ENCODE assay signal across 12 cellular contexts in genomic region chr5:80860934-80861613, GRCh38.
DNase-seq lines count a peak whose midpoint lies in the region; ATAC-seq lines count a peak whose summit lies in the region.
"Had no signal": no experiment of that assay in that cellular context is flagged by ENCODE, and none has a peak within 500 bp of the region (broad histone marks: within the 10 kb centered on the region; RNA-seq: fewer than 3 reads in every experiment).

No MANE protein-coding gene starts in this region.

- peaks cover 2 to 14% (median 10%) of the 10 kb centered on the region in 4 donors for H3K4me1 Mint-ChIP-seq in naive thymus-derived CD8-positive, alpha-beta T cell
- peaks cover 0 to 2% of the 10 kb centered on the region in 2 donors for H3K4me1 Mint-ChIP-seq in effector memory CD8-positive, alpha-beta T cell (ENCODE audit: low read depth in 2 of 2)

- no peak for ATAC-seq in naive thymus-derived CD8-positive, alpha-beta T cell
- no peak for ATAC-seq in effector memory CD8-positive, alpha-beta T cell (replicated peaks)
- ATAC-seq: activated T-helper 17 cell treated with anti-CD3 and anti-CD28 coated beads, Interleukin-2, amount 50 U/mL, for 72 hours had no signal

- H3K9me3 Mint-ChIP-seq in naive thymus-derived CD8-positive, alpha-beta T cell, result peaks cover 0 to 8% (median 4%) of the 10 kb centered on the region in 9 donors
- no peaks in the 10 kb centered on the region for H3K9me3 Mint-ChIP-seq in effector memory CD8-positive, alpha-beta T cell
- H3K9me3 Mint-ChIP-seq: activated T-helper 17 cell treated with anti-CD3 and anti-CD28 coated beads, Interleukin-2, amount 50 U/mL, for 72 hours had no signal

- peak; percentile 84 for DNase-seq in EH (ENCODE audit: low read depth)
- peak; percentile 22 for DNase-seq in LHCN-M2 (ENCODE audit: low read depth)
- peak; percentile 78 for DNase-seq in fibroblast of peridontal ligament (ENCODE audit: extremely low read depth)
- peak; percentile 45 for DNase-seq in non-pigmented ciliary epithelial cell (ENCODE audit: low read depth)
- DNase-seq in naive thymus-derived CD8-positive, alpha-beta T cell, result no peak
- no peak for DNase-seq in germinal center (ENCODE audit: low spot score)
- no peak for DNase-seq in effector memory CD8-positive, alpha-beta T cell
- DNase-seq: activated CD8-positive, alpha-beta memory T cell treated with anti-CD3 and anti-CD28 coated beads for 24 hours; C1 segment of cervical spinal cord; NCI-H345; stimulated activated CD4-positive, alpha-beta T cell treated with anti-CD3 and anti-CD28 coated beads, Interleukin-4, amount 100 ng/mL, for 24 hours had no signal

- POLR2A ChIA-PET in naive thymus-derived CD8-positive, alpha-beta T cell (lab: Charles Lee), result no interaction called here

- H3K36me3 Mint-ChIP-seq in naive thymus-derived CD8-positive, alpha-beta T cell, result peaks cover 30 to 57% (median 51%) of the 10 kb centered on the region in 3 donors
- peaks cover 9% of the 10 kb centered on the region for H3K36me3 Mint-ChIP-seq in effector memory CD8-positive, alpha-beta T cell (ENCODE audit: insufficient read depth)

- no peak overlapping the region for H3K27ac Mint-ChIP-seq in naive thymus-derived CD8-positive, alpha-beta T cell
- no peak overlapping the region for H3K27ac Mint-ChIP-seq in effector memory CD8-positive, alpha-beta T cell
- H3K27ac Mint-ChIP-seq: activated T-helper 17 cell treated with anti-CD3 and anti-CD28 coated beads, Interleukin-2, amount 50 U/mL, for 72 hours had no signal

- H3K4me3 Mint-ChIP-seq in naive thymus-derived CD8-positive, alpha-beta T cell, result no peak overlapping the region
- no peak overlapping the region for H3K4me3 Mint-ChIP-seq in effector memory CD8-positive, alpha-beta T cell
- H3K4me3 Mint-ChIP-seq: activated T-helper 17 cell treated with anti-CD3 and anti-CD28 coated beads, Interleukin-2, amount 50 U/mL, for 72 hours had no signal

- H3K27me3 Mint-ChIP-seq in naive thymus-derived CD8-positive, alpha-beta T cell, result no peaks in the 10 kb centered on the region
- no peaks in the 10 kb centered on the region for H3K27me3 Mint-ChIP-seq in effector memory CD8-positive, alpha-beta T cell
- H3K27me3 Mint-ChIP-seq: activated T-helper 17 cell treated with anti-CD3 and anti-CD28 coated beads, Interleukin-2, amount 50 U/mL, for 72 hours had no signal

Comparison
In these comparisons a context has a peak if more than half of its experiments do, and no peak if none do; other contexts are left out.
1. DNase-seq: peak in EH (single experiment), LHCN-M2 (single experiment), fibroblast of peridontal ligament (single experiment) and non-pigmented ciliary epithelial cell (single experiment); none in naive thymus-derived CD8-positive, alpha-beta T cell (0 of 10), germinal center (single experiment) and effector memory CD8-positive, alpha-beta T cell (0 of 3).